16 cellular contexts compared by ENCODE assay signal in the genomic region with DNA sequence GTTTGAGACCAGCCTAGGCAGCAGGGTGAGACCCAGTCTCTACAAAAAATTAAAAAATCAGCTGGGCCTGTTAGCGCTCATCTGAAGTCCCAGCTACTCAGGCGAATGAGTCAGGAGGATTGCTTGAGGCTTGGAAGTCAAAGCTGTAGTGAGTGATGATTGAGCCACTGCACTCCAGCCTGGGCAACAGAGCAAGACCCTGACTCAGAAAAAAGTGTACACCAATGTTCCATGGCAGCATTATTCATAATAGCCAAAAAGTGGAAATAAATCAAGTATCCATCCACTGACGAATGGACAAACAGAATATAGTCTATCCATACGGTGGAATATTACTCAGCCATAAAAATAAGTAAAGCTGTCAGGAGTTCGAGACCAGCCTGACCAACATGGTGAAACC.
"Had no signal": no experiment of that assay in that cellular context is flagged by ENCODE, and none has a peak within 500 bp of the region (broad histone marks: within the 10 kb centered on the region; RNA-seq: fewer than 3 reads in every experiment).

No MANE protein-coding gene starts in this region.

- FAIRE-seq: frontal cortex had no signal

- H3K27me3 ChIP-seq: ascending aorta, breast epithelium had no signal

- H3K27ac Mint-ChIP-seq: dendritic cell treated with granulocyte-macrophage colony-stimulating factor and Interleukin-4, amounts not matched to agents 40 ng/mL and 50 ng/mL, for 4 days; neural progenitor cell; stimulated activated naive CD8-positive, alpha-beta T cell treated with anti-CD3 and anti-CD28 coated beads, Interleukin-15, amount 100 ng/mL, for 72 hours had no signal

- H3K4me1 ChIP-seq: breast epithelium had no signal

- H3K9me3 Mint-ChIP-seq: dendritic cell treated with granulocyte-macrophage colony-stimulating factor and Interleukin-4, amounts not matched to agents 40 ng/mL and 50 ng/mL, for 4 days; stimulated activated naive CD8-positive, alpha-beta T cell treated with anti-CD3 and anti-CD28 coated beads, Interleukin-15, amount 100 ng/mL, for 72 hours; T-helper 2 cell treated with Interferon-gamma antibody and Interleukin-4, amounts not matched to agents 5 μg/mL and 100 μg/mL, for 36 hours had no signal

- DNase-seq: activated CD4-positive, alpha-beta T cell treated with anti-CD3 and anti-CD28 coated beads, Interleukin-2, amount 50 U/mL, for 1 hour; activated CD8-positive, alpha-beta memory T cell treated with anti-CD3 and anti-CD28 coated beads, Interleukin-2, amount 50 U/mL, for 4 hours; cerebellar nuclear complex; effector memory CD4-positive, alpha-beta T cell; head of caudate nucleus; kidney glomerular epithelial cell; mesendoderm; psoas muscle; stimulated activated naive CD8-positive, alpha-beta T cell treated with anti-CD3 and anti-CD28 coated beads, Interleukin-15, amount 100 ng/mL, for 72 hours had no signal

- H3K4me3 ChIP-seq: ascending aorta, breast epithelium, neural progenitor cell, psoas muscle had no signal

- H2AFZ ChIP-seq: neural progenitor cell had no signal

- ATAC-seq: psoas muscle; sciatic nerve; stimulated activated naive CD8-positive, alpha-beta T cell treated with anti-CD3 and anti-CD28 coated beads, Interleukin-15, amount 100 ng/mL, for 72 hours had no signal

- H3K9me3 ChIP-seq: ascending aorta, breast epithelium, psoas muscle had no signal

- H3K4me2 ChIP-seq: neural progenitor cell had no signal

- H3K4me3 Mint-ChIP-seq: dendritic cell treated with granulocyte-macrophage colony-stimulating factor and Interleukin-4, amounts not matched to agents 40 ng/mL and 50 ng/mL, for 4 days; stimulated activated naive CD8-positive, alpha-beta T cell treated with anti-CD3 and anti-CD28 coated beads, Interleukin-15, amount 100 ng/mL, for 72 hours; T-helper 2 cell treated with Interferon-gamma antibody and Interleukin-4, amounts not matched to agents 5 μg/mL and 100 μg/mL, for 36 hours had no signal

- H3K27me3 Mint-ChIP-seq: dendritic cell treated with granulocyte-macrophage colony-stimulating factor and Interleukin-4, amounts not matched to agents 40 ng/mL and 50 ng/mL, for 4 days; stimulated activated naive CD8-positive, alpha-beta T cell treated with anti-CD3 and anti-CD28 coated beads, Interleukin-15, amount 100 ng/mL, for 72 hours had no signal

- H3K36me3 ChIP-seq: breast epithelium, neural progenitor cell had no signal

- H3K27ac ChIP-seq: ascending aorta, breast epithelium, neural progenitor cell, psoas muscle had no signal

- H3K9ac ChIP-seq: neural progenitor cell had no signal
